ENCODE assay signal across 27 cellular contexts in the genomic region with DNA sequence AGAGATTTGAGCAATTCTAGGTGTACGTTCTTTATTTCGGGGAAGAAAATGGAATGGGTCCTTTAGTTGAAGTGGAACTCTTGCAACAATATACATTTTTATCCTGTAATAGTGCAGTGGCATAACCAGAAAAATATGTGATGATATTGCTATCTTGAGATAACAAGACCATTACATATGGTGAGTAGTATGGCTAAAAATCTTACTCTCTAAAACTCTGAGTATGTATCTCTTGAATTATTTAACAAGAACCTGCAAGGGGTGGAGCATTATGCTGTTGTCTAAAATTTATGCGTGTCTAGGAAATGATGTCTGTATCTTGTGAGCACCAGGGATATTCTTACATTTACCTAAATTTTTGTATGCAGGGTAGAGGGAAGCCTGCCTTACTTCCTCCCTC.
"Had no signal": no experiment of that assay in that cellular context is flagged by ENCODE, and none has a peak within 500 bp of the region (broad histone marks: within the 10 kb centered on the region; RNA-seq: fewer than 3 reads in every experiment).

No MANE protein-coding gene starts in this region.

- H3K4me1 ChIP-seq: colonic mucosa, esophagus squamous epithelium, gastrocnemius medialis, heart right ventricle, left lung, lower lobe of right lung had no signal

- H3K9me3 Mint-ChIP-seq: endodermal cell had no signal

- H3K27ac Mint-ChIP-seq: dendritic cell treated with granulocyte-macrophage colony-stimulating factor and Interleukin-4, amounts not matched to agents 40 ng/mL and 50 ng/mL, for 4 days; effector memory CD8-positive, alpha-beta T cell; endodermal cell; mesothelial cell of epicardium had no signal

- H3K27me3 ChIP-seq: colonic mucosa, esophagus squamous epithelium, gastrocnemius medialis, heart right ventricle, left lung had no signal

- H3K9me3 ChIP-seq: colonic mucosa, esophagus squamous epithelium, gastrocnemius medialis, heart right ventricle, left lung, lower lobe of right lung, mucosa of descending colon had no signal

- H3K4me1 Mint-ChIP-seq: endodermal cell, mesothelial cell of epicardium had no signal

- H3K27ac ChIP-seq: colonic mucosa, epithelial cell of prostate, esophagus squamous epithelium, gastrocnemius medialis, heart right ventricle, left lung, lower lobe of right lung had no signal

- H3K36me3 Mint-ChIP-seq: mesothelial cell of epicardium had no signal

- H3K4me3 Mint-ChIP-seq: dendritic cell treated with granulocyte-macrophage colony-stimulating factor and Interleukin-4, amounts not matched to agents 40 ng/mL and 50 ng/mL, for 4 days; effector memory CD8-positive, alpha-beta T cell; endodermal cell; mesothelial cell of epicardium had no signal

- ATAC-seq: effector memory CD8-positive, alpha-beta T cell; esophagus mucosa; gastrocnemius medialis; heart right ventricle; left cardiac atrium; left ventricle myocardium superior; mucosa of descending colon had no signal

- H3K36me3 ChIP-seq: colonic mucosa, esophagus squamous epithelium, gastrocnemius medialis, heart right ventricle, left lung, lower lobe of right lung had no signal

- DNase-seq: colonic mucosa; cortex of kidney; effector CD8-positive, alpha-beta T cell; effector memory CD8-positive, alpha-beta T cell; endodermal cell; erythroblast; esophagus squamous epithelium; foreskin fibroblast; foreskin melanocyte; gastrocnemius medialis; glutamatergic neuron; head of caudate nucleus; heart right ventricle; hippocampal formation; left cardiac atrium; left lung; left ventricle myocardium superior; lower lobe of right lung; mesenchymal stem cell; mucosa of descending colon had no signal

- FAIRE-seq: endometrium, islet of Langerhans, keratinocyte had no signal

- H3K27me3 Mint-ChIP-seq: dendritic cell treated with granulocyte-macrophage colony-stimulating factor and Interleukin-4, amounts not matched to agents 40 ng/mL and 50 ng/mL, for 4 days had no signal

- H3K4me3 ChIP-seq: colonic mucosa, esophagus squamous epithelium, gastrocnemius medialis, heart right ventricle, left lung, lower lobe of right lung, mucosa of descending colon had no signal
